14 cellular contexts compared by ENCODE assay signal in genomic region chr6:16583151-16583762, GRCh38.
DNase-seq lines count a peak whose midpoint lies in the region; ATAC-seq and TF ChIP-seq lines count a peak whose summit lies in the region.
"Had no signal": no experiment of that assay in that cellular context is flagged by ENCODE, and none has a peak within 500 bp of the region (broad histone marks: within the 10 kb centered on the region; RNA-seq: fewer than 3 reads in every experiment).

No MANE protein-coding gene starts in this region.

- peaks cover 37% of the 10 kb centered on the region for H3K4me1 Mint-ChIP-seq in activated CD8-positive, alpha-beta memory T cell treated with anti-CD3 and anti-CD28 coated beads, Interleukin-2, amount 10 ng/mL, durations not matched to agents 7 days and 5 days

- H3K4me2 ChIP-seq in BLaER1, result peak overlapping the region; percentile 29; the same call in 1 of the 2 replicates
- peak overlapping the region; percentile 76 for H3K4me2 ChIP-seq in osteoblast (ENCODE audit: insufficient read depth, low read length)

- TF ChIP-seq CTCF in dorsolateral prefrontal cortex (IDR thresholded peaks at IDR 0.05 in 54 of 56, conservative IDR thresholded peaks at IDR 0.05 in 2 of 56; ENCODE audit: low read depth in 1 of 56, partially characterized antibody in 56 of 56) (no peak), osteoblast (IDR thresholded peaks at IDR 0.05; ENCODE audit: extremely low read depth, low read depth, low read length) (no peak)

- peak overlapping the region; percentile 33 for H2AFZ ChIP-seq in osteoblast (ENCODE audit: low read length)

- no peaks in the 10 kb centered on the region for H3K27me3 Mint-ChIP-seq in activated CD8-positive, alpha-beta memory T cell treated with anti-CD3 and anti-CD28 coated beads, Interleukin-2, amount 10 ng/mL, durations not matched to agents 7 days and 5 days
- H3K27me3 Mint-ChIP-seq: activated CD4-positive, alpha-beta memory T cell treated with anti-CD3 and anti-CD28 coated beads, Interleukin-2, amount 10 ng/mL, durations not matched to agents 7 days and 5 days had no signal

- H3K27me3 ChIP-seq in BLaER1, result no peaks in the 10 kb centered on the region
- H3K27me3 ChIP-seq in dorsolateral prefrontal cortex, result no peaks in the 10 kb centered on the region
- H3K27me3 ChIP-seq in osteoblast (ENCODE audit: insufficient read depth, low read length), result no peaks in the 10 kb centered on the region
- H3K27me3 ChIP-seq: gastroesophageal sphincter, neutrophil had no signal

- CTCF ChIA-PET in activated CD8-positive, alpha-beta memory T cell treated with anti-CD3 and anti-CD28 coated beads, Interleukin-2, amount 10 ng/mL, durations not matched to agents 7 days and 5 days (lab: Charles Lee), result interaction anchor here (1.1 kb wide), 1 partner anchor 69 kb away, joined by 3 read pairs; no protein-coding TSS in a partner anchor

- intact Hi-C loops in dorsolateral prefrontal cortex (cut with DNase I), result no loop called here

- H3K9me3 Mint-ChIP-seq in activated CD8-positive, alpha-beta memory T cell treated with anti-CD3 and anti-CD28 coated beads, Interleukin-2, amount 10 ng/mL, durations not matched to agents 7 days and 5 days (ENCODE audit: low read depth), result no peaks in the 10 kb centered on the region
- H3K9me3 Mint-ChIP-seq: activated CD4-positive, alpha-beta memory T cell treated with anti-CD3 and anti-CD28 coated beads, Interleukin-2, amount 10 ng/mL, durations not matched to agents 7 days and 5 days had no signal

- H3K4me3 ChIP-seq in BLaER1 (no peak overlapping the region), dorsolateral prefrontal cortex (peak overlapping the region in 56 of 59 donors; percentile 1 to 63 (median 38)), osteoblast (ENCODE audit: insufficient read depth, low read length) (peak overlapping the region; percentile 57)
- H3K4me3 ChIP-seq: gastroesophageal sphincter had no signal

- peak in 8 of 10 donors; percentile 25 to 92 (median 57) for DNase-seq in dorsolateral prefrontal cortex
- DNase-seq in osteoblast (ENCODE audit: insufficient read length, low spot score, missing footprints), result no peak
- no peak for DNase-seq in foreskin melanocyte
- DNase-seq in NCI-H748 (lab: John Stamatoyannopoulos, UW; ENCODE audit: unreplicated experiment), result no peak
- no peak for DNase-seq in mesenteric fat pad (ENCODE audit: low spot score)
- no peak for DNase-seq in activated CD8-positive, alpha-beta memory T cell treated with anti-CD3 and anti-CD28 coated beads, Interleukin-2, amount 10 ng/mL, durations not matched to agents 7 days and 5 days
- DNase-seq: activated CD4-positive, alpha-beta memory T cell treated with anti-CD3 and anti-CD28 coated beads, Interleukin-2, amount 10 ng/mL, durations not matched to agents 7 days and 5 days; activated naive CD4-positive, alpha-beta T cell; MM.1S; NCI-H226 had no signal

- peaks cover 53% of the 10 kb centered on the region for H3K36me3 Mint-ChIP-seq in activated CD8-positive, alpha-beta memory T cell treated with anti-CD3 and anti-CD28 coated beads, Interleukin-2, amount 10 ng/mL, durations not matched to agents 7 days and 5 days

- H3K79me2 ChIP-seq in osteoblast (ENCODE audit: insufficient read depth, low read length), result no peaks in the 10 kb centered on the region

- H3K4me1 ChIP-seq in BLaER1 (peaks cover 28% of the 10 kb centered on the region), osteoblast (ENCODE audit: insufficient read depth, low read length) (peaks cover 16% of the 10 kb centered on the region)

- ATAC-seq in GM21786 (IDR thresholded peaks at IDR 0.05; ENCODE audit: unreplicated experiment), result peak; percentile 48
- no peak for ATAC-seq in activated CD8-positive, alpha-beta memory T cell treated with anti-CD3 and anti-CD28 coated beads, Interleukin-2, amount 10 ng/mL, durations not matched to agents 7 days and 5 days
- ATAC-seq: gastroesophageal sphincter had no signal

- no peak overlapping the region for H3K4me3 Mint-ChIP-seq in activated CD8-positive, alpha-beta memory T cell treated with anti-CD3 and anti-CD28 coated beads, Interleukin-2, amount 10 ng/mL, durations not matched to agents 7 days and 5 days
- H3K4me3 Mint-ChIP-seq: activated CD4-positive, alpha-beta memory T cell treated with anti-CD3 and anti-CD28 coated beads, Interleukin-2, amount 10 ng/mL, durations not matched to agents 7 days and 5 days had no signal

- no peaks in the 10 kb centered on the region for H3K36me3 ChIP-seq in BLaER1
- H3K36me3 ChIP-seq in osteoblast (ENCODE audit: insufficient read depth, low read length), result no peaks in the 10 kb centered on the region

- H3K9me3 ChIP-seq in BLaER1, result peaks cover 4% of the 10 kb centered on the region; the same call in 1 of the 2 replicates
- no peaks in the 10 kb centered on the region for H3K9me3 ChIP-seq in osteoblast (ENCODE audit: low read depth, low read length)
- H3K9me3 ChIP-seq: gastroesophageal sphincter, neutrophil had no signal

- H3K27ac Mint-ChIP-seq in activated CD8-positive, alpha-beta memory T cell treated with anti-CD3 and anti-CD28 coated beads, Interleukin-2, amount 10 ng/mL, durations not matched to agents 7 days and 5 days, result no peak overlapping the region
- H3K27ac Mint-ChIP-seq: activated CD4-positive, alpha-beta memory T cell treated with anti-CD3 and anti-CD28 coated beads, Interleukin-2, amount 10 ng/mL, durations not matched to agents 7 days and 5 days had no signal

- no peak overlapping the region for H3K9ac ChIP-seq in BLaER1

- H3K27ac ChIP-seq in BLaER1, result no peak overlapping the region
- peak overlapping the region; percentile 3 to 90 (median 80) for H3K27ac ChIP-seq in dorsolateral prefrontal cortex
- H3K27ac ChIP-seq in osteoblast (ENCODE audit: low read depth, low read length), result peak overlapping the region; percentile 45
- H3K27ac ChIP-seq: neutrophil had no signal

- H4K20me1 ChIP-seq in BLaER1 (no peaks in the 10 kb centered on the region), osteoblast (ENCODE audit: insufficient read depth, low read length) (no peaks in the 10 kb centered on the region)

Comparison
In these comparisons a context has a peak if more than half of its experiments do, and no peak if none do; other contexts are left out.
1. DNase-seq: peak in dorsolateral prefrontal cortex (8 of 10); none in osteoblast (single experiment), foreskin melanocyte (single experiment), NCI-H748 (single experiment), mesenteric fat pad (single experiment) and activated CD8-positive, alpha-beta memory T cell treated with anti-CD3 and anti-CD28 coated beads, Interleukin-2, amount 10 ng/mL, durations not matched to agents 7 days and 5 days (single experiment).